1 cellular context compared by ENCODE assay signal in the genomic region with DNA sequence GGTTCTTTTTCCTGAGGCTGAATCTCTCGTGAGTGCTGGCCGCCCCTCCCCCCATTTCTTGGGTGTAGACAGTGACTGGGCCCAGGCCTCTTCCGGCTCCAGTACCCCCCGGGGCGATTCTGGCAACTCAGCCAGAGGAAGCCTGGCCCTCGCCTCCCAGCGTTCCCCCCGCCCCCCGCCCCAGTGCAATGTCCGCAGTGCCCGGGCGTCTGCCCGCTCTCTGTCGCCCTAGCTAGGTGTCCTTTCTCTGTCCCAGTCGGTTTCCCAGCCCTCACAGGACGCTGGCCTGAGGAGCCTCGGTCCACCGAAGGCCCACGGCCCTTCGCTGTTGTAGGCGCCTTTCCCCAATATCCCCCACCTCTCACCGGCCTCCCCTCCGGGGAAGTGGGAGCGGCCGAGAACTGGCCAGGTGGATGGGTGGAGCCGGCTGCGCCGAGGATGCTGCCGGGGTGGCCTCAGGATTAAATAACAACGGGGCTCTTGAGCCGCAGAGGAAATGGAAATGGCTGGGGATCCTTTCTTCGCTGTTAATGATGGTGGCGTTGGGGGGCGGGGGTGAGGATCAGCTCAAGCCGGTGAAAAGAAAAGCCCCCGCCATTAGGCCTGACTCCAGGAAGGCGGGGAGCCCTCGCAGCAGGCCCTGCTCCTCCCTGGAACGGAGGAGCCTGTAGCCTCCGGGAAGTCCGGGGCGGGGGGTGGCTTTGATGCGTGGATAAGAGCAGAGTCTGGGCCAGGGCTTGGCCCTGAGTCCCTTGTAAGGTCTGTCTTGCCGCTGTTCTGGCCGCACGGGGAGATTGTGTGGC.
TF ChIP-seq lines count a peak whose summit lies in the region.

No MANE protein-coding gene starts in this region.

TF ChIP-seq in HepG2, 621 proteins besides CTCF, POLR2A, EP300 and RAD21 (continued from another document and continues in another):
- no peak for TF ChIP-seq ZBTB21 (CRISPR knock-in tag; IDR thresholded peaks at IDR 0.05)
- no peak for TF ChIP-seq ZBTB20 (CRISPR knock-in tag; IDR thresholded peaks at IDR 0.05; ENCODE audit: borderline replicate concordance, low read depth)
- peak; percentile 84 for TF ChIP-seq RBFOX2 (IDR thresholded peaks at IDR 0.05; ENCODE audit: low read depth, low read length)
- TF ChIP-seq MYNN (CRISPR knock-in tag; IDR thresholded peaks at IDR 0.05; ENCODE audit: low read depth) = 0 out of 2 replicates have a peak, but pooled peaks have one; percentile 43
- TF ChIP-seq CHCHD3 (CRISPR knock-in tag; IDR thresholded peaks at IDR 0.05) = no peak
- peak; percentile 38; the same call in 1 of the 2 replicates for TF ChIP-seq SALL2 (CRISPR knock-in tag; IDR thresholded peaks at IDR 0.05)
- no peak for TF ChIP-seq ZBTB10 (CRISPR knock-in tag; IDR thresholded peaks at IDR 0.05; ENCODE audit: borderline replicate concordance)
- peak; percentile 52 for TF ChIP-seq POLR2AphosphoS5 (IDR thresholded peaks at IDR 0.05; ENCODE audit: low read depth, low read length)
- TF ChIP-seq ZNF549 (CRISPR knock-in tag; IDR thresholded peaks at IDR 0.05) = no peak
- no peak for TF ChIP-seq ZBTB1 (CRISPR knock-in tag; IDR thresholded peaks at IDR 0.05; ENCODE audit: borderline replicate concordance)
- no peak for TF ChIP-seq ZNF556 (CRISPR knock-in tag; IDR thresholded peaks at IDR 0.05; ENCODE audit: borderline replicate concordance)
- no peak for TF ChIP-seq RBM22 (optimal IDR thresholded peaks at IDR 0.05; ENCODE audit: low read length)
- TF ChIP-seq, protein P1, sequence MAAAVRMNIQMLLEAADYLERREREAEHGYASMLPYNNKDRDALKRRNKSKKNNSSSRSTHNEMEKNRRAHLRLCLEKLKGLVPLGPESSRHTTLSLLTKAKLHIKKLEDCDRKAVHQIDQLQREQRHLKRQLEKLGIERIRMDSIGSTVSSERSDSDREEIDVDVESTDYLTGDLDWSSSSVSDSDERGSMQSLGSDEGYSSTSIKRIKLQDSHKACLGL (CRISPR knock-in tag; IDR thresholded peaks at IDR 0.05) = no peak
- TF ChIP-seq ZNF615 (CRISPR knock-in tag; IDR thresholded peaks at IDR 0.05; ENCODE audit: borderline replicate concordance) = no peak
- TF ChIP-seq, protein P2, sequence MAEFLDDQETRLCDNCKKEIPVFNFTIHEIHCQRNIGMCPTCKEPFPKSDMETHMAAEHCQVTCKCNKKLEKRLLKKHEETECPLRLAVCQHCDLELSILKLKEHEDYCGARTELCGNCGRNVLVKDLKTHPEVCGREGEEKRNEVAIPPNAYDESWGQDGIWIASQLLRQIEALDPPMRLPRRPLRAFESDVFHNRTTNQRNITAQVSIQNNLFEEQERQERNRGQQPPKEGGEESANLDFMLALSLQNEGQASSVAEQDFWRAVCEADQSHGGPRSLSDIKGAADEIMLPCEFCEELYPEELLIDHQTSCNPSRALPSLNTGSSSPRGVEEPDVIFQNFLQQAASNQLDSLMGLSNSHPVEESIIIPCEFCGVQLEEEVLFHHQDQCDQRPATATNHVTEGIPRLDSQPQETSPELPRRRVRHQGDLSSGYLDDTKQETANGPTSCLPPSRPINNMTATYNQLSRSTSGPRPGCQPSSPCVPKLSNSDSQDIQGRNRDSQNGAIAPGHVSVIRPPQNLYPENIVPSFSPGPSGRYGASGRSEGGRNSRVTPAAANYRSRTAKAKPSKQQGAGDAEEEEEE (CRISPR knock-in tag; IDR thresholded peaks at IDR 0.05; ENCODE audit: borderline replicate concordance) = no peak
- TF ChIP-seq ELF3 (CRISPR knock-in tag; IDR thresholded peaks at IDR 0.05) = peak; percentile 16
- peak; percentile 23 for TF ChIP-seq HNRNPK (IDR thresholded peaks at IDR 0.05; ENCODE audit: low read depth, low read length, poor library complexity, severe bottlenecking)
- peak; percentile 71 for TF ChIP-seq ZFP91 (CRISPR knock-in tag; IDR thresholded peaks at IDR 0.05; ENCODE audit: borderline replicate concordance)
- TF ChIP-seq ZNF512 (CRISPR knock-in tag; IDR thresholded peaks at IDR 0.05) = no peak
- TF ChIP-seq ZNF30 (CRISPR knock-in tag; IDR thresholded peaks at IDR 0.05) = no peak
- TF ChIP-seq, protein P3, sequence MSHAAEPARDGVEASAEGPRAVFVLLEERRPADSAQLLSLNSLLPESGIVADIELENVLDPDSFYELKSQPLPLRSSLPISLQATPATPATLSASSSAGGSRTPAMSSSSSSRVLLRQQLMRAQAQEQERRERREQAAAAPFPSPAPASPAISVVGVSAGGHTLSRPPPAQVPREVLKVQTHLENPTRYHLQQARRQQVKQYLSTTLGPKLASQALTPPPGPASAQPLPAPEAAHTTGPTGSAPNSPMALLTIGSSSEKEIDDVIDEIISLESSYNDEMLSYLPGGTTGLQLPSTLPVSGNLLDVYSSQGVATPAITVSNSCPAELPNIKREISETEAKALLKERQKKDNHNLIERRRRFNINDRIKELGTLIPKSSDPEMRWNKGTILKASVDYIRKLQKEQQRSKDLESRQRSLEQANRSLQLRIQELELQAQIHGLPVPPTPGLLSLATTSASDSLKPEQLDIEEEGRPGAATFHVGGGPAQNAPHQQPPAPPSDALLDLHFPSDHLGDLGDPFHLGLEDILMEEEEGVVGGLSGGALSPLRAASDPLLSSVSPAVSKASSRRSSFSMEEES (CRISPR knock-in tag; IDR thresholded peaks at IDR 0.05) = no peak
- 0 out of 2 replicates have a peak, but pooled peaks have one; percentile 4 for TF ChIP-seq STAG1 (CRISPR knock-in tag; IDR thresholded peaks at IDR 0.05)
- TF ChIP-seq TRIM24 (CRISPR knock-in tag; IDR thresholded peaks at IDR 0.05) = no peak
- TF ChIP-seq ZSCAN31 (CRISPR knock-in tag; IDR thresholded peaks at IDR 0.05; ENCODE audit: low read depth) = no peak
- no peak for TF ChIP-seq ADNP (CRISPR knock-in tag; IDR thresholded peaks at IDR 0.05)
- 0 out of 2 replicates have a peak, but pooled peaks have one; percentile 52 for TF ChIP-seq ZNF547 (CRISPR knock-in tag; IDR thresholded peaks at IDR 0.05)
- TF ChIP-seq FOXP1 (IDR thresholded peaks at IDR 0.05) = no peak
- TF ChIP-seq FOXP1 (CRISPR knock-in tag; IDR thresholded peaks at IDR 0.05) = no peak
- no peak for TF ChIP-seq NR2F2 (IDR thresholded peaks at IDR 0.05; ENCODE audit: borderline replicate concordance, low read depth)
- TF ChIP-seq, protein P4, sequence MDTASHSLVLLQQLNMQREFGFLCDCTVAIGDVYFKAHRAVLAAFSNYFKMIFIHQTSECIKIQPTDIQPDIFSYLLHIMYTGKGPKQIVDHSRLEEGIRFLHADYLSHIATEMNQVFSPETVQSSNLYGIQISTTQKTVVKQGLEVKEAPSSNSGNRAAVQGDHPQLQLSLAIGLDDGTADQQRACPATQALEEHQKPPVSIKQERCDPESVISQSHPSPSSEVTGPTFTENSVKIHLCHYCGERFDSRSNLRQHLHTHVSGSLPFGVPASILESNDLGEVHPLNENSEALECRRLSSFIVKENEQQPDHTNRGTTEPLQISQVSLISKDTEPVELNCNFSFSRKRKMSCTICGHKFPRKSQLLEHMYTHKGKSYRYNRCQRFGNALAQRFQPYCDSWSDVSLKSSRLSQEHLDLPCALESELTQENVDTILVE (CRISPR knock-in tag; IDR thresholded peaks at IDR 0.05) = no peak; the same call in 1 of the 2 replicates
- no peak for TF ChIP-seq RORA (CRISPR knock-in tag; IDR thresholded peaks at IDR 0.05)
- TF ChIP-seq, protein P5, sequence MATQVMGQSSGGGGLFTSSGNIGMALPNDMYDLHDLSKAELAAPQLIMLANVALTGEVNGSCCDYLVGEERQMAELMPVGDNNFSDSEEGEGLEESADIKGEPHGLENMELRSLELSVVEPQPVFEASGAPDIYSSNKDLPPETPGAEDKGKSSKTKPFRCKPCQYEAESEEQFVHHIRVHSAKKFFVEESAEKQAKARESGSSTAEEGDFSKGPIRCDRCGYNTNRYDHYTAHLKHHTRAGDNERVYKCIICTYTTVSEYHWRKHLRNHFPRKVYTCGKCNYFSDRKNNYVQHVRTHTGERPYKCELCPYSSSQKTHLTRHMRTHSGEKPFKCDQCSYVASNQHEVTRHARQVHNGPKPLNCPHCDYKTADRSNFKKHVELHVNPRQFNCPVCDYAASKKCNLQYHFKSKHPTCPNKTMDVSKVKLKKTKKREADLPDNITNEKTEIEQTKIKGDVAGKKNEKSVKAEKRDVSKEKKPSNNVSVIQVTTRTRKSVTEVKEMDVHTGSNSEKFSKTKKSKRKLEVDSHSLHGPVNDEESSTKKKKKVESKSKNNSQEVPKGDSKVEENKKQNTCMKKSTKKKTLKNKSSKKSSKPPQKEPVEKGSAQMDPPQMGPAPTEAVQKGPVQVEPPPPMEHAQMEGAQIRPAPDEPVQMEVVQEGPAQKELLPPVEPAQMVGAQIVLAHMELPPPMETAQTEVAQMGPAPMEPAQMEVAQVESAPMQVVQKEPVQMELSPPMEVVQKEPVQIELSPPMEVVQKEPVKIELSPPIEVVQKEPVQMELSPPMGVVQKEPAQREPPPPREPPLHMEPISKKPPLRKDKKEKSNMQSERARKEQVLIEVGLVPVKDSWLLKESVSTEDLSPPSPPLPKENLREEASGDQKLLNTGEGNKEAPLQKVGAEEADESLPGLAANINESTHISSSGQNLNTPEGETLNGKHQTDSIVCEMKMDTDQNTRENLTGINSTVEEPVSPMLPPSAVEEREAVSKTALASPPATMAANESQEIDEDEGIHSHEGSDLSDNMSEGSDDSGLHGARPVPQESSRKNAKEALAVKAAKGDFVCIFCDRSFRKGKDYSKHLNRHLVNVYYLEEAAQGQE (IDR thresholded peaks at IDR 0.05; ENCODE audit: borderline replicate concordance in 1 of 2, low read depth in 1 of 2, low read length in 2 of 2) = no peak
- no peak for TF ChIP-seq ZNF234 (CRISPR knock-in tag; conservative IDR thresholded peaks at IDR 0.05)
- TF ChIP-seq FUBP1 (CRISPR knock-in tag; IDR thresholded peaks at IDR 0.05; ENCODE audit: borderline replicate concordance) = no peak
- TF ChIP-seq NR3C1 (CRISPR knock-in tag; IDR thresholded peaks at IDR 0.05) = no peak
- 0 out of 2 replicates have a peak, but pooled peaks have one; percentile 4 for TF ChIP-seq ZNF7 (CRISPR knock-in tag; IDR thresholded peaks at IDR 0.05)
- no peak for TF ChIP-seq ZNF280B (CRISPR knock-in tag; IDR thresholded peaks at IDR 0.05; ENCODE audit: borderline replicate concordance)
- TF ChIP-seq ZNF749 (CRISPR knock-in tag; IDR thresholded peaks at IDR 0.05; ENCODE audit: borderline replicate concordance) = no peak
- no peak for TF ChIP-seq SUZ12 (IDR thresholded peaks at IDR 0.05; ENCODE audit: low read depth, low read length)
- no peak for TF ChIP-seq POLR2AphosphoS2 (IDR thresholded peaks at IDR 0.05; ENCODE audit: low read depth, low read length)
